Comparison of ENCODE assay signal across 29 cellular contexts in genomic region chr10:44171765-44172164, GRCh38.
DNase-seq lines count a peak whose midpoint lies in the region; ATAC-seq and FAIRE-seq lines count a peak whose summit lies in the region.
"Had no signal": no experiment of that assay in that cellular context is flagged by ENCODE, and none has a peak within 500 bp of the region (broad histone marks: within the 10 kb centered on the region; RNA-seq: fewer than 3 reads in every experiment).

No MANE protein-coding gene starts in this region.

- no peak overlapping the region for H3K27ac ChIP-seq in neuronal stem cell (replicated peaks; ENCODE audit: low read length)
- H3K27ac ChIP-seq: 22Rv1; A549; BLaER1; BLaER1 treated with 17β-estradiol and CSF1 and Interleukin-3, amounts not matched to agents 10 nM and 100 nM; C4-2B had no signal

- no peak overlapping the region for H2AFZ ChIP-seq in neuronal stem cell (ENCODE audit: low read length)

- no peak overlapping the region for H4K91ac ChIP-seq in neuronal stem cell (ENCODE audit: low read depth, low read length, poor library complexity)

- no peak overlapping the region for H3K4me2 ChIP-seq in neuronal stem cell (ENCODE audit: insufficient read depth, low read length, poor library complexity, severe bottlenecking)
- H3K4me2 ChIP-seq: BLaER1; BLaER1 treated with 17β-estradiol and CSF1 and Interleukin-3, amounts not matched to agents 10 nM and 100 nM had no signal

- no peak overlapping the region for H2BK12ac ChIP-seq in neuronal stem cell (ENCODE audit: low read length)

- peak overlapping the region; percentile 38 for H3K23ac ChIP-seq in neuronal stem cell (ENCODE audit: low read depth, low read length, poor library complexity)

- no peaks in the 10 kb centered on the region for H3K36me3 ChIP-seq in neuronal stem cell (replicated peaks in 1 of 2; ENCODE audit: control insufficient read depth in 2 of 2, insufficient read depth in 2 of 2, low read length in 2 of 2)
- H3K36me3 ChIP-seq: BE2C; BLaER1; BLaER1 treated with 17β-estradiol and CSF1 and Interleukin-3, amounts not matched to agents 10 nM and 100 nM had no signal

- DNase-seq in HTR-8/SVneo (ENCODE audit: insufficient read length, low spot score) = no peak
- DNase-seq in neuronal stem cell (ENCODE audit: low spot score) = no peak
- no peak for DNase-seq in DMS79 treated with DMSO at 0.1 percent for 48 hours (lab: John Stamatoyannopoulos, UW)
- DNase-seq in sciatic nerve (ENCODE audit: low spot score) = no peak
- DNase-seq: 8988T; ACHN; AML-193; BE2C; C1 segment of cervical spinal cord; Caco-2; Calu3; CD4-positive, alpha-beta memory T cell; CD4-positive, alpha-beta T cell; CD4-positive, CD25-positive, alpha-beta regulatory T cell; CD8-positive, alpha-beta memory T cell; CD8-positive, alpha-beta T cell; COR-L47; DMS 273 treated with DMSO at 0.1 percent for 48 hours; DMS153; DMS79; DND-41; EL had no signal

- H2BK5ac ChIP-seq in neuronal stem cell (ENCODE audit: low read length) = no peak overlapping the region

- intact Hi-C loops in sciatic nerve (cut with DNase I) = no loop called here

- peaks cover 0 to 7% of the 10 kb centered on the region in 2 donors for H3K4me1 ChIP-seq in neuronal stem cell (ENCODE audit: control insufficient read depth in 2 of 2, insufficient read depth in 1 of 2, low read depth in 1 of 2, low read length in 2 of 2)

- no peak overlapping the region for H3K14ac ChIP-seq in neuronal stem cell (ENCODE audit: low read length)

- no peak overlapping the region for H3K4ac ChIP-seq in neuronal stem cell (ENCODE audit: low read length)

- H4K8ac ChIP-seq in neuronal stem cell (ENCODE audit: low read depth, low read length) = no peak overlapping the region

- peak; percentile 33 for FAIRE-seq in HTR-8/SVneo (lab: Jason Lieb, UNC)
- FAIRE-seq: A204.1, A549, D721Med had no signal

- H2AK5ac ChIP-seq in neuronal stem cell (ENCODE audit: low read depth, low read length) = no peak overlapping the region

- H3K4me3 ChIP-seq in neuronal stem cell (ENCODE audit: low read length in 2 of 2) = no peak overlapping the region
- H3K4me3 ChIP-seq: A549; BLaER1; BLaER1 treated with 17β-estradiol and CSF1 and Interleukin-3, amounts not matched to agents 10 nM and 100 nM had no signal

- peak overlapping the region; percentile 39 for H2BK120ac ChIP-seq in neuronal stem cell (ENCODE audit: low read depth, low read length)

- no peak overlapping the region for H2BK15ac ChIP-seq in neuronal stem cell (ENCODE audit: low read length)

- no CpG with 5 or more reads among the region's 4 CpGs for WGBS in neuronal stem cell (ENCODE audit: extremely low coverage in 2 of 2, insufficient read length in 2 of 2, insufficient replicate concordance in 1 of 2), 2 donors

- no peak overlapping the region for H3K9ac ChIP-seq in neuronal stem cell (ENCODE audit: low read depth, low read length, poor library complexity)
- H3K9ac ChIP-seq: BLaER1; BLaER1 treated with 17β-estradiol and CSF1 and Interleukin-3, amounts not matched to agents 10 nM and 100 nM had no signal

- H3K18ac ChIP-seq in neuronal stem cell (ENCODE audit: low read length) = peak overlapping the region; percentile 1

- ATAC-seq in sciatic nerve = no peak
- ATAC-seq: A549; CD8-positive, alpha-beta T cell had no signal

- no peaks in the 10 kb centered on the region for H3K27me3 ChIP-seq in neuronal stem cell (ENCODE audit: control insufficient read depth in 3 of 3, insufficient read depth in 3 of 3, low read depth in 1 of 3, low read length in 3 of 3)
- H3K27me3 ChIP-seq: BE2C; BLaER1; BLaER1 treated with 17β-estradiol and CSF1 and Interleukin-3, amounts not matched to agents 10 nM and 100 nM had no signal

- H3K79me1 ChIP-seq in neuronal stem cell (ENCODE audit: low read depth, low read length) = no peaks in the 10 kb centered on the region

- H3K9me3 ChIP-seq in neuronal stem cell (replicated peaks in 1 of 2; ENCODE audit: control insufficient read depth in 2 of 2, insufficient read depth in 1 of 2, low read depth in 1 of 2, low read length in 2 of 2) = no peaks in the 10 kb centered on the region
- H3K9me3 ChIP-seq: A549; BE2C; BLaER1; BLaER1 treated with 17β-estradiol and CSF1 and Interleukin-3, amounts not matched to agents 10 nM and 100 nM; Caco-2 had no signal
